ENCODE assay signal across 8 cellular contexts in genomic region chr1:19882111-19883071, GRCh38. TPM values are rescaled to one million over a fixed set of nuclear protein-coding genes. Genes with fewer than 3 reads are reported as not detected.
DNase-seq lines count a peak whose midpoint lies in the region; ATAC-seq, FAIRE-seq and TF ChIP-seq lines count a peak whose summit lies in the region.

A gene with protein sequence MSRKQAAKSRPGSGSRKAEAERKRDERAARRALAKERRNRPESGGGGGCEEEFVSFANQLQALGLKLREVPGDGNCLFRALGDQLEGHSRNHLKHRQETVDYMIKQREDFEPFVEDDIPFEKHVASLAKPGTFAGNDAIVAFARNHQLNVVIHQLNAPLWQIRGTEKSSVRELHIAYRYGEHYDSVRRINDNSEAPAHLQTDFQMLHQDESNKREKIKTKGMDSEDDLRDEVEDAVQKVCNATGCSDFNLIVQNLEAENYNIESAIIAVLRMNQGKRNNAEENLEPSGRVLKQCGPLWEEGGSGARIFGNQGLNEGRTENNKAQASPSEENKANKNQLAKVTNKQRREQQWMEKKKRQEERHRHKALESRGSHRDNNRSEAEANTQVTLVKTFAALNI (plus strand): TSS chr1:19882395. CDS start chr1:19882514, 119 bp downstream.

- TF ChIP-seq CTCF in GM13977 (IDR thresholded peaks at IDR 0.05; ENCODE audit: extremely low read depth, insufficient read depth, missing control alignments) (peak; percentile 86), left ventricle myocardium inferior (IDR thresholded peaks at IDR 0.05; ENCODE audit: borderline replicate concordance) (peak; percentile 94), prostate gland (IDR thresholded peaks at IDR 0.05) (peak; percentile 90 to 99 (median 97))

- peak within 1 kb of the TSS; percentile 97 for H3K4me3 ChIP-seq in left ventricle myocardium inferior
- peak within 1 kb of the TSS; percentile 67 to 96 for H3K4me3 ChIP-seq in prostate gland

- H3K9me3 ChIP-seq in left ventricle myocardium inferior (replicated peaks) (no peaks in the 10 kb centered on the region), prostate gland (no peaks in the 10 kb centered on the region)

- H3K27me3 ChIP-seq in left ventricle myocardium inferior (ENCODE audit: low read depth) (peaks cover 14% of the 10 kb centered on the region), prostate gland (replicated peaks; ENCODE audit: insufficient read depth) (no peaks in the 10 kb centered on the region)

- H3K36me3 ChIP-seq in left ventricle myocardium inferior (no peaks in the 10 kb centered on the region), prostate gland (no peaks in the 10 kb centered on the region)

- ATAC-seq in HG02884 (IDR thresholded peaks at IDR 0.05; ENCODE audit: unreplicated experiment): peak; percentile 86

- peak; percentile 91 for TF ChIP-seq POLR2A in prostate gland (IDR thresholded peaks at IDR 0.05)

- H3K4me1 ChIP-seq in left ventricle myocardium inferior (peaks cover 37% of the 10 kb centered on the region), prostate gland (replicated peaks) (no peaks in the 10 kb centered on the region)

- DNase-seq in GM13977 (ENCODE audit: low spot score) (peak; percentile 97), NCI-H146 treated with DMSO at 0.1 percent for 48 hours (lab: John Stamatoyannopoulos, UW; ENCODE audit: unreplicated experiment) (peak; percentile 85), amniotic stem cell (lab: John Stamatoyannopoulos, UW) (peak; percentile 94), left ventricle myocardium inferior (peak; percentile 92), prostate gland (ENCODE audit: low spot score) (peak; percentile 98), urothelium cell line (ENCODE audit: low spot score) (peak; percentile 98)

- FAIRE-seq in urothelium cell line (lab: Jason Lieb, UNC): no peak

- H3K27ac ChIP-seq in left ventricle myocardium inferior (replicated peaks) (peak within 1 kb of the TSS; percentile 95), prostate gland (peak within 1 kb of the TSS; percentile 87 to 93)

- intact Hi-C loops in T-helper 1 cell treated with Interleukin-12 subunit alpha and Interleukin-12 subunit beta and Interleukin-4 antibody, amounts not matched to agents 30 ng/mL and 1 ng/mL, for 36 hours (cut with micrococcal nuclease): loop anchor here (1.0 to 5.0 kb wide), 13 partner anchors 82 to 1295 kb away; partner anchors contain the start of genes CAPZB, DDOST, EIF4G3 and PINK1
- intact Hi-C loops in left ventricle myocardium inferior (cut with micrococcal nuclease) (no loop called here), prostate gland (cut with DNase I) (loop anchor here (10.0 kb wide), 1 partner anchor 148 kb away; no protein-coding TSS in a partner anchor)

- in situ Hi-C loops in GM13977 (cut with MboI; ENCODE audit: low pct_unique_long_range_greater_than_20kb, low sequenced_read_pairs, unreplicated experiment): no loop called here

- under 1% methylated on average over 79 of the region's 97 CpGs for WGBS in prostate gland

RNA-seq across cellular contexts. Expression of the gene that starts here (rescaled TPM):
- total RNA-seq in T-helper 1 cell treated with Interleukin-12 subunit alpha and Interleukin-12 subunit beta and Interleukin-4 antibody, amounts not matched to agents 30 ng/mL and 1 ng/mL, for 36 hours: 11.9 and 13.6 TPM in 2 replicates
- total RNA-seq in left ventricle myocardium inferior (5.0 TPM), prostate gland (10 to 100 TPM in 1 of 2 donors, 1 to 10 TPM in 1; 5.3 to 16.5 TPM)

Comparison
In these comparisons a context has a peak if more than half of its experiments do, and no peak if none do; other contexts are left out.
1. Peak in every context shown above with its lines: DNase-seq, ATAC-seq, H3K4me3 ChIP-seq and H3K27ac ChIP-seq.